In the genomic region with DNA sequence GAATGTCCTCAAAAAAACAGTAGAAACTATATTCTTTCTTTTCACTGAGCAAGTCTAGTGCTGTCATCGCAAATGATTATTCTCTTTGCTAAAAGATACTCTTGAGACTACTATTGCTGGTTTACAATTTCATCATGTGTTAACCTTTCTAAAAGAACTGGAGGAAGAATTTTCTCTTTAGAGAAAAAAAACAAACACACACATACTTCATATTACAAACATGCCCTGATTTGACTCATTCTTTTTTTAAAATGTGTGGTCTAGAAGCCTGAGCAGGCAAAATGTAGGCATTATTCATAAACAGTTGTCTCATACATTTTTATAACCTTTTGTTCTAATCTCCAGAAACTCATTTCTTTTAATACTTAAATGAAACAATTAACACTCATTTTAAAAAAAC, we compare ENCODE assay signal across 24 cellular contexts.
DNase-seq lines count a peak whose midpoint lies in the region; ATAC-seq and TF ChIP-seq lines count a peak whose summit lies in the region.
"Had no signal": no experiment of that assay in that cellular context is flagged by ENCODE, and none has a peak within 500 bp of the region (broad histone marks: within the 10 kb centered on the region; RNA-seq: fewer than 3 reads in every experiment).

No MANE protein-coding gene starts in this region.

- intact Hi-C loops in colonic mucosa (cut with DNase I) = no loop called here

- H3K27me3 ChIP-seq in RWPE2 (ENCODE audit: insufficient read depth, poor library complexity, severe bottlenecking) (no peaks in the 10 kb centered on the region), colonic mucosa (no peaks in the 10 kb centered on the region)

- no peak overlapping the region for H3K9ac ChIP-seq in colonic mucosa (ENCODE audit: low read depth in 2 of 2, low read length in 2 of 2)

- H3K9me3 ChIP-seq in RWPE2 (ENCODE audit: severe bottlenecking) (no peaks in the 10 kb centered on the region), colonic mucosa (no peaks in the 10 kb centered on the region)

- H3K4me3 ChIP-seq in RWPE2 (ENCODE audit: severe bottlenecking) = no peak overlapping the region
- no peak overlapping the region for H3K4me3 ChIP-seq in epithelial cell of esophagus (ENCODE audit: low read length)
- H3K4me3 ChIP-seq in colonic mucosa = no peak overlapping the region
- H3K4me3 ChIP-seq: smooth muscle cell had no signal

- H3K27ac ChIP-seq in RWPE2 (ENCODE audit: poor library complexity, severe bottlenecking) (no peak overlapping the region), colonic mucosa (no peak overlapping the region)

- ATAC-seq in RWPE2 (ENCODE audit: low read depth) (peak; percentile 50; the same call in 2 of the 3 replicates), HG02798 (IDR thresholded peaks at IDR 0.05; ENCODE audit: poor library complexity, unreplicated experiment) (no peak), HG03095 (IDR thresholded peaks at IDR 0.05; ENCODE audit: unreplicated experiment) (no peak)
- ATAC-seq: CD8-positive, alpha-beta T cell; natural killer cell had no signal

- DNase-seq in AG08396 (ENCODE audit: low spot score) = peak; percentile 13
- no peak for DNase-seq in RWPE2 (ENCODE audit: low spot score)
- peak; percentile 60 for DNase-seq in epithelial cell of esophagus (ENCODE audit: low read depth)
- peak; percentile 17 for DNase-seq in myocyte (ENCODE audit: low read depth)
- no peak for DNase-seq in colonic mucosa
- no peak for DNase-seq in NK-92 treated with Interleukin-12 subunit alpha and Interleukin-12 subunit beta, amount 100 ng/mL, for 24 hours (lab: John Stamatoyannopoulos, UW)
- DNase-seq: ACHN; activated CD4-positive, alpha-beta T cell treated with anti-CD3 and anti-CD28 coated beads for 1 hour; activated CD8-positive, alpha-beta memory T cell treated with anti-CD3 and anti-CD28 coated beads for 24 hours; activated naive CD8-positive, alpha-beta T cell treated with anti-CD3 and anti-CD28 coated beads for 36 hours; activated T-cell treated with anti-CD3 and anti-CD28 coated beads, Interleukin-2, amount 50 U/mL, for 48 hours; CD8-positive, alpha-beta T cell; central memory CD4-positive, alpha-beta T cell; DMS79; effector memory CD4-positive, alpha-beta T cell; foreskin melanocyte; mesendoderm; natural killer cell; NCI-H187; NCI-H345; stimulated activated CD4-positive, alpha-beta T cell treated with anti-CD3 and anti-CD28 coated beads, Interleukin-4, amount 100 ng/mL, for 24 hours had no signal

- TF ChIP-seq CTCF in RWPE2 (IDR thresholded peaks at IDR 0.05; ENCODE audit: poor library complexity, severe bottlenecking) = no peak
- TF ChIP-seq CTCF in epithelial cell of esophagus (IDR thresholded peaks at IDR 0.05; ENCODE audit: insufficient read depth, low read depth, low read length, missing control alignments) = no peak
- no peak for TF ChIP-seq CTCF in colonic mucosa (IDR thresholded peaks at IDR 0.05)

- H3K36me3 ChIP-seq in RWPE2 (ENCODE audit: low read depth) (no peaks in the 10 kb centered on the region), colonic mucosa (no peaks in the 10 kb centered on the region)

- H3K4me1 ChIP-seq in RWPE2 (ENCODE audit: insufficient read depth, poor library complexity, severe bottlenecking) (peaks cover 11% of the 10 kb centered on the region), colonic mucosa (no peaks in the 10 kb centered on the region)

Comparison
In these comparisons a context has a peak if more than half of its experiments do, and no peak if none do; other contexts are left out.
1. DNase-seq: peak in AG08396 (single experiment), epithelial cell of esophagus (single experiment) and myocyte (single experiment); none in RWPE2 (single experiment), colonic mucosa (single experiment) and NK-92 treated with Interleukin-12 subunit alpha and Interleukin-12 subunit beta, amount 100 ng/mL, for 24 hours (single experiment).